ENCODE assay signal across 15 cellular contexts in the genomic region with DNA sequence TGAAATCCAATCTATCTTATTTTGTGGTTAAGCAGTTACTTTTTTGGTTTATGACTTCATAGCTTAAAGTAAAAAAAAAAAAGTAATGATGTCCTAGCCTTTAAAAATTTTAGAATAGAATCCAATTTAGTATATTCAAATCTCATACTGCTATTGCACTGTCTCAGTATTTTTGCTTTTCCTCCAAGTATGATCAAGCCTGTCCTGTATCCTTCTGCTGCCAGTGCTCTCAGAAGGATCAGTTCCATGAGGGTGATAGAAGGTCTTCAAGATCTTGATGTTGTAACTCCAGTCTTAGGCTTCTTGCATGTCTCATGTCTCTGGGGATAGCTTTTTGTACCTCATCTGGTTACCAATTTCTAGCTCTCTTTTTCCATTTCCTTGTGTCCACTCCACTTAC.
"Had no signal": no experiment of that assay in that cellular context is flagged by ENCODE, and none has a peak within 500 bp of the region (broad histone marks: within the 10 kb centered on the region; RNA-seq: fewer than 3 reads in every experiment).

No MANE protein-coding gene starts in this region.

- H3K27ac ChIP-seq: coronary artery, lower lobe of right lung, suprapubic skin, thyroid gland had no signal

- H3K36me3 ChIP-seq: lower lobe of right lung, suprapubic skin, thyroid gland had no signal

- H3K4me1 ChIP-seq: lower lobe of right lung, suprapubic skin, thyroid gland had no signal

- H3K4me3 ChIP-seq: coronary artery, lower lobe of right lung, smooth muscle cell, suprapubic skin, thyroid gland had no signal

- H3K27me3 ChIP-seq: suprapubic skin, thyroid gland had no signal

- H3K9me3 ChIP-seq: lower lobe of right lung, suprapubic skin, thyroid gland had no signal

- ATAC-seq: left lobe of liver, lower lobe of right lung, natural killer cell had no signal

- DNase-seq: effector CD4-positive, alpha-beta T cell; endodermal cell; erythroblast; hippocampal formation; kidney glomerular epithelial cell; lower lobe of right lung; natural killer cell; posterior cingulate gyrus; stimulated activated CD4-positive, alpha-beta T cell treated with anti-CD3 and anti-CD28 coated beads, Interleukin-2, amount 100 ng/mL, for 48 hours; stimulated activated naive CD4-positive, alpha-beta T cell treated with Interleukin-2 at 50 U/mL for 16 hours; thyroid gland had no signal
